ENCODE assay signal across 8 cellular contexts in the genomic region with DNA sequence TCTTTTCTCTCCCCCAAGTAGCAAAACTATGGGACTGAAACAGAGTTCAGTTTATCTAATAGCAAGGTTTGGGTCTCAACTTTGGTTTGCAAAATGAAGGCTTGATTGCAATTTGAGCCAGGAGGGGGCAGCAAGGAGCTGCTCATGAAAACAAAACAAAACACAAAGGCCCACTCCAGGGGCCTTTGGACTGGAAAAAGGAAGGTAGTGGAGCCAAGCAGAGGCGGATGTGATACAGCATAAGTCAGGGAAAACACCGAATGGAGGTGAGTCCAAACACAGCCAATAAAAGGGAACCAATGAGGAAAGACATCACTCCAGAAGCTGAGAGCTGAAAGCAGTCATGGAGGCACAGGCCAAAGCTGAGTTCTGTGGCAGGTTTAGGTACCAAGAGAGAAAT.
DNase-seq lines count a peak whose midpoint lies in the region; ATAC-seq, FAIRE-seq and TF ChIP-seq lines count a peak whose summit lies in the region.

No MANE protein-coding gene starts in this region.

- peak; percentile 74 for ATAC-seq in GM18519 (IDR thresholded peaks at IDR 0.05; ENCODE audit: low FRiP score, unreplicated experiment)

- no peaks in the 10 kb centered on the region for H3K79me1 ChIP-seq in mesendoderm (ENCODE audit: low read length)

- no peak overlapping the region for H2AK5ac ChIP-seq in mesendoderm (ENCODE audit: low read length)

- no peaks in the 10 kb centered on the region for H3K9me3 Mint-ChIP-seq in chondrocyte (ENCODE audit: low read depth)

- WGBS in mesendoderm (ENCODE audit: extremely low coverage, insufficient coverage, low lambda C conversion rate): no CpG with 5 or more reads among the region's 2 CpGs
- WGBS in thyroid gland, 2 donors: 11 to 12% methylated on average over 2 of the region's 2 CpGs

- no peak overlapping the region for H3K4me3 Mint-ChIP-seq in chondrocyte (ENCODE audit: unreplicated experiment)

- POLR2A ChIA-PET in BJ (lab: Charles Lee): no interaction called here

- no peaks in the 10 kb centered on the region for H3K36me3 Mint-ChIP-seq in chondrocyte (ENCODE audit: low read depth)

- H3K4me1 ChIP-seq in mesendoderm (ENCODE audit: control insufficient read depth, low read depth, low read length) (peaks cover 2% of the 10 kb centered on the region), thyroid gland (peaks cover 6 to 7% of the 10 kb centered on the region in 2 donors)

- H3K9me3 ChIP-seq in thyroid gland: no peaks in the 10 kb centered on the region

- H3K27me3 Mint-ChIP-seq in chondrocyte (ENCODE audit: low read depth): no peaks in the 10 kb centered on the region

- CTCF ChIA-PET in BJ (lab: Yijun Ruan, JAX): interaction anchor here (1.0 to 2.9 kb wide), 10 partner anchors 11 to 868 kb away, joined by 3 to 13 read pairs (median 6); no protein-coding TSS in a partner anchor

- no peaks in the 10 kb centered on the region for H3K27me3 ChIP-seq in BJ (ENCODE audit: control insufficient read depth, insufficient read depth, low read length)
- no peaks in the 10 kb centered on the region for H3K27me3 ChIP-seq in mesendoderm (ENCODE audit: insufficient read depth, low read length, poor library complexity)
- H3K27me3 ChIP-seq in thyroid gland: no peaks in the 10 kb centered on the region

- H3K9ac ChIP-seq in mesendoderm (ENCODE audit: low read length): no peak overlapping the region

- H3K56ac ChIP-seq in mesendoderm (ENCODE audit: low read length): peak overlapping the region; percentile 79

- TF ChIP-seq POLR2A in thyroid gland (IDR thresholded peaks at IDR 0.05): no peak

- peak overlapping the region; percentile 31 for H2BK5ac ChIP-seq in mesendoderm (ENCODE audit: low read length)

- H3K4me3 ChIP-seq in BJ (ENCODE audit: low read depth, low read length) (no peak overlapping the region), mesendoderm (ENCODE audit: low read length) (no peak overlapping the region), thyroid gland (replicated peaks in 1 of 3) (no peak overlapping the region)
- H3K4me3 ChIP-seq in Jurkat, Clone E6-1 (ENCODE audit: low read length): no peak overlapping the region

- H3K4me2 ChIP-seq in mesendoderm (ENCODE audit: low read length): no peak overlapping the region

- H3K4ac ChIP-seq in mesendoderm (ENCODE audit: low read depth, low read length): no peak overlapping the region

- no peak overlapping the region for H4K8ac ChIP-seq in mesendoderm (ENCODE audit: low read depth, low read length)

- TF ChIP-seq CTCF in BJ (IDR thresholded peaks at IDR 0.05; ENCODE audit: insufficient read depth, low read depth, low read length) (peak; percentile 65), chondrocyte (IDR thresholded peaks at IDR 0.05) (peak; percentile 84), thyroid gland (IDR thresholded peaks at IDR 0.05) (peak; percentile 31 to 73 (median 62))

- H3K27ac Mint-ChIP-seq in chondrocyte (ENCODE audit: unreplicated experiment): no peak overlapping the region

- no peaks in the 10 kb centered on the region for H3K79me2 ChIP-seq in mesendoderm (ENCODE audit: control insufficient read depth, insufficient read depth, low read length)

- H2BK120ac ChIP-seq in mesendoderm (ENCODE audit: low read depth, low read length): no peak overlapping the region

- no peak overlapping the region for H3K27ac ChIP-seq in mesendoderm (ENCODE audit: low read depth, low read length)
- no peak overlapping the region for H3K27ac ChIP-seq in thyroid gland

- no peaks in the 10 kb centered on the region for H3K4me1 Mint-ChIP-seq in chondrocyte (ENCODE audit: low read depth)

- DNase-seq in BJ (ENCODE audit: low read depth) (no peak), T-helper 9 cell (peak; percentile 29), chondrocyte (ENCODE audit: low spot score) (no peak), mesendoderm (peak; percentile 72), thyroid gland (peak; percentile 75 to 83), frontal cortex (ENCODE audit: low spot score in 2 of 2) (no peak)
- DNase-seq in Jurkat, Clone E6-1 (ENCODE audit: low read depth, low spot score): peak; percentile 23

- FAIRE-seq in frontal cortex (lab: Jason Lieb, UNC): no peak

- H3K18ac ChIP-seq in mesendoderm (ENCODE audit: low read length): no peak overlapping the region

- intact Hi-C loops in thyroid gland (cut with DNase I): no loop called here

- H2BK15ac ChIP-seq in mesendoderm (replicated peaks; ENCODE audit: low read depth): peak overlapping the region; percentile 23

- no peaks in the 10 kb centered on the region for H3K36me3 ChIP-seq in BJ (ENCODE audit: control insufficient read depth, insufficient read depth, low read length)
- H3K36me3 ChIP-seq in mesendoderm (ENCODE audit: control insufficient read depth, insufficient read depth, low read length): no peaks in the 10 kb centered on the region
- H3K36me3 ChIP-seq in thyroid gland: no peaks in the 10 kb centered on the region

- no peak overlapping the region for H3K23ac ChIP-seq in mesendoderm (ENCODE audit: low read length)

- H4K5ac ChIP-seq in mesendoderm (ENCODE audit: low read length): peak overlapping the region; percentile 35

Comparison
In these comparisons a context has a peak if more than half of its experiments do, and no peak if none do; other contexts are left out.
1. DNase-seq: peak in Jurkat, Clone E6-1 (single experiment), T-helper 9 cell (single experiment), mesendoderm (single experiment) and thyroid gland (2 of 2); none in BJ (single experiment), chondrocyte (single experiment) and frontal cortex (0 of 2).
2. Peak in every context shown above with its lines, with median percentiles within 50 percentile points of each other: CTCF ChIP-seq.